Comparison of ENCODE assay signal across 9 cellular contexts in the genomic region with DNA sequence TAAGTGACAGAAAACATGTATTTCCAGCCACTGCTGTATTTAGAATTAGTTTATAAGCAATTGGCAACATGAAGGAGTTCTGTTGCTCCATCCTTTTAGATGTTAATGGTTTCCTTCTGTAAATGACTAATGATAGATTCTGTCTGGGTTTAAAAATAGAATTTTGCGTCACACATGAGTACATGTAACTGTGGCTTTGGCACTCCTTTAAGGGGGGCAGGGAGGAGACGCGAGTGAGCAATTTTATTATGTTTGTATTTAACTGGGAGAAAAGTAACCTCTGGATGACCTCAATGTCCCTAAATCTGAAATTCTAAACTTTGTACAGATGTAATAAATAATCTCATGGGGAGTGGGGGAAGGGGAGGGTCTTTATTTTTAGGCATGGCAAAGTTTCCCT.
DNase-seq lines count a peak whose midpoint lies in the region; ATAC-seq and TF ChIP-seq lines count a peak whose summit lies in the region.
"Had no signal": no experiment of that assay in that cellular context is flagged by ENCODE, and none has a peak within 500 bp of the region (broad histone marks: within the 10 kb centered on the region; RNA-seq: fewer than 3 reads in every experiment).

No MANE protein-coding gene starts in this region.

- H3K27ac ChIP-seq in HUES48 (ENCODE audit: low read depth, low read length), result peak overlapping the region; percentile 74
- H3K27ac ChIP-seq in brain microvascular endothelial cell, result peak overlapping the region; percentile 96
- no peak overlapping the region for H3K27ac ChIP-seq in WERI-Rb-1
- H3K27ac ChIP-seq: neutrophil had no signal

- peaks cover 13% of the 10 kb centered on the region for H3K36me3 ChIP-seq in HUES48 (ENCODE audit: control insufficient read depth, insufficient read depth, low read length)
- H3K36me3 ChIP-seq in brain microvascular endothelial cell (replicated peaks), result no peaks in the 10 kb centered on the region
- H3K36me3 ChIP-seq in mucosa of descending colon (ENCODE audit: low read depth), result no peaks in the 10 kb centered on the region
- no peaks in the 10 kb centered on the region for H3K36me3 ChIP-seq in WERI-Rb-1
- H3K36me3 ChIP-seq: neutrophil had no signal

- H3K4me1 ChIP-seq in HUES48 (ENCODE audit: control insufficient read depth, insufficient read depth, low read length) (peaks cover 44% of the 10 kb centered on the region), mucosa of descending colon (ENCODE audit: low read depth) (peaks cover 6% of the 10 kb centered on the region)

- H3K4me3 ChIP-seq in HUES48 (ENCODE audit: low read depth, low read length) (no peak overlapping the region), brain microvascular endothelial cell (ENCODE audit: low read depth, low read length) (no peak overlapping the region), mucosa of descending colon (no peak overlapping the region), WERI-Rb-1 (ENCODE audit: low read depth, low read length) (no peak overlapping the region)

- in situ Hi-C loops in brain microvascular endothelial cell (cut with HindIII; ENCODE audit: low pct_ligation_motif_present, low sequenced_read_pairs), result no loop called here

- H3K9me3 ChIP-seq in HUES48 (ENCODE audit: control insufficient read depth, insufficient read depth, low read length) (no peaks in the 10 kb centered on the region), mucosa of descending colon (no peaks in the 10 kb centered on the region), WERI-Rb-1 (ENCODE audit: severe bottlenecking) (no peaks in the 10 kb centered on the region)
- H3K9me3 ChIP-seq: neutrophil had no signal

- TF ChIP-seq CTCF in brain microvascular endothelial cell (IDR thresholded peaks at IDR 0.05; ENCODE audit: low read depth, low read length, missing control alignments) (no peak), mucosa of descending colon (IDR thresholded peaks at IDR 0.05) (no peak), WERI-Rb-1 (IDR thresholded peaks at IDR 0.05; ENCODE audit: low read depth, low read length) (no peak)

- H3K27me3 ChIP-seq in HUES48 (ENCODE audit: control insufficient read depth, insufficient read depth, low read length) (no peaks in the 10 kb centered on the region), brain microvascular endothelial cell (replicated peaks) (no peaks in the 10 kb centered on the region), WERI-Rb-1 (ENCODE audit: insufficient read depth, low read depth, severe bottlenecking) (no peaks in the 10 kb centered on the region)
- H3K27me3 ChIP-seq: neutrophil had no signal

- H3K9ac ChIP-seq in HUES48 (ENCODE audit: low read depth, low read length), result no peak overlapping the region

- peak; percentile 95 for DNase-seq in brain microvascular endothelial cell
- DNase-seq in mucosa of descending colon, result peak in 1 of 3 donors; percentile 43
- DNase-seq in cerebellum (ENCODE audit: low spot score), result no peak
- no peak for DNase-seq in stimulated activated CD4-positive, alpha-beta T cell treated with anti-CD3 and anti-CD28 coated beads, Interleukin-4, amount 100 ng/mL, for 1 hour
- DNase-seq in WERI-Rb-1, result no peak
- DNase-seq in RPMI8226, result no peak

- TF ChIP-seq POLR2A in GM18505 (IDR thresholded peaks at IDR 0.05; ENCODE audit: borderline replicate concordance, extremely low read depth, insufficient read depth, insufficient read length), result no peak

- peak; percentile 58 for ATAC-seq in GM18505 (IDR thresholded peaks at IDR 0.05; ENCODE audit: unreplicated experiment)
- ATAC-seq in mucosa of descending colon, result peak; percentile 78

- intact Hi-C loops in mucosa of descending colon (cut with DNase I, micrococcal nuclease), result no loop called here
